ENCODE assay signal across 1 cellular context in the genomic region with DNA sequence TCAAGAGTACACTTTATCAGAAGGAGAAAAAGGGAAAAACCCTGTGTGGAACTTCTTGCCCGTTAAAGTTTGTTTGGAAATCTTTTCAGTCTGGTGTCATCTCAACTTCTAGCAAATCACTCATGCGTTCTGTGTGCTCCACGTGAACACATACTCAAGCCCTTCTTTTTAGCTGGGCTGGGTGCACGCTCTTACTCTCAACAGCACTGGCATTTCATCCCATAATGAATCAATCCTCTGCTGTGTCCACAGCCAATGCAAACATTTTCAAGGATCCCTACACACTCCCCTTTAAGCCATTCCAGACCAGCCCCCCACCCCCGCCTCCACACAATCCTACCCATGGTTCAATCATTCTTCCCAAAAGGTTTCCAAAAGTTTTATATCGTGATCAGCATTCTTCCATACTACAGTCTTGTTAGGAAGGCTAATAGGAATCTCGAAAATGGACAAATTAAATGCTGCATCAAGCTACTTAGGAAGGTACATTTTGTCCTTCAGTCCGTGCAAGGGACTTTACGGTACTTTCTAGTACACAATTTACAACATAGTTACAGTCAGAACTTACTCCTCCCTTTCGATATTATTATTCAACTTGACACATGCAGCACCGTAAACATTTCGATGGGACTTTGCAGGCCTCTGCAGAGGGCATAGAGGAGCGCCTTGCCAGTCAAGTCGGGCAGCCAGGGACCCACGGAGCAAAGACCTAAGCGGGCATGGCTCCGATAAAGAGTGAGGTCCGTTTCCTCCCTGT.
TF ChIP-seq lines count a peak whose summit lies in the region.

No MANE protein-coding gene starts in this region.

TF ChIP-seq in SK-N-SH treated with all-trans-retinoic acid at 6 μM for 48 hours, 23 proteins besides CTCF, POLR2A, EP300 and RAD21 (continued from another document):
- TF ChIP-seq, protein P1, sequence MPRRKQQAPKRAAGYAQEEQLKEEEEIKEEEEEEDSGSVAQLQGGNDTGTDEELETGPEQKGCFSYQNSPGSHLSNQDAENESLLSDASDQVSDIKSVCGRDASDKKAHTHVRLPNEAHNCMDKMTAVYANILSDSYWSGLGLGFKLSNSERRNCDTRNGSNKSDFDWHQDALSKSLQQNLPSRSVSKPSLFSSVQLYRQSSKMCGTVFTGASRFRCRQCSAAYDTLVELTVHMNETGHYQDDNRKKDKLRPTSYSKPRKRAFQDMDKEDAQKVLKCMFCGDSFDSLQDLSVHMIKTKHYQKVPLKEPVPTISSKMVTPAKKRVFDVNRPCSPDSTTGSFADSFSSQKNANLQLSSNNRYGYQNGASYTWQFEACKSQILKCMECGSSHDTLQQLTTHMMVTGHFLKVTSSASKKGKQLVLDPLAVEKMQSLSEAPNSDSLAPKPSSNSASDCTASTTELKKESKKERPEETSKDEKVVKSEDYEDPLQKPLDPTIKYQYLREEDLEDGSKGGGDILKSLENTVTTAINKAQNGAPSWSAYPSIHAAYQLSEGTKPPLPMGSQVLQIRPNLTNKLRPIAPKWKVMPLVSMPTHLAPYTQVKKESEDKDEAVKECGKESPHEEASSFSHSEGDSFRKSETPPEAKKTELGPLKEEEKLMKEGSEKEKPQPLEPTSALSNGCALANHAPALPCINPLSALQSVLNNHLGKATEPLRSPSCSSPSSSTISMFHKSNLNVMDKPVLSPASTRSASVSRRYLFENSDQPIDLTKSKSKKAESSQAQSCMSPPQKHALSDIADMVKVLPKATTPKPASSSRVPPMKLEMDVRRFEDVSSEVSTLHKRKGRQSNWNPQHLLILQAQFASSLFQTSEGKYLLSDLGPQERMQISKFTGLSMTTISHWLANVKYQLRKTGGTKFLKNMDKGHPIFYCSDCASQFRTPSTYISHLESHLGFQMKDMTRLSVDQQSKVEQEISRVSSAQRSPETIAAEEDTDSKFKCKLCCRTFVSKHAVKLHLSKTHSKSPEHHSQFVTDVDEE (CRISPR knock-in tag; IDR thresholded peaks at IDR 0.05) = no peak
